ENCODE assay signal across 3 cellular contexts in genomic region chr7:159175100-159175499, GRCh38. TPM values are rescaled to one million over a fixed set of nuclear protein-coding genes. Genes with fewer than 3 reads are reported as not detected.
"Had no signal": no experiment of that assay in that cellular context is flagged by ENCODE, and none has a peak within 500 bp of the region (broad histone marks: within the 10 kb centered on the region; RNA-seq: fewer than 3 reads in every experiment).

No MANE protein-coding gene starts in this region.

RNA-seq across cellular contexts. Expression of gene VIPR2, which starts 30.4 kb away (rescaled TPM):
- total RNA-seq: activated CD8-positive, alpha-beta T cell treated with anti-CD3 and anti-CD28 coated beads, Interleukin-2, amount 10 ng/mL, durations not matched to agents 7 days and 5 days; activated naive CD8-positive, alpha-beta T cell treated with anti-CD3 and anti-CD28 coated beads for 36 hours; MCF 10A had no signal
